8 cellular contexts compared by ENCODE assay signal in the genomic region with DNA sequence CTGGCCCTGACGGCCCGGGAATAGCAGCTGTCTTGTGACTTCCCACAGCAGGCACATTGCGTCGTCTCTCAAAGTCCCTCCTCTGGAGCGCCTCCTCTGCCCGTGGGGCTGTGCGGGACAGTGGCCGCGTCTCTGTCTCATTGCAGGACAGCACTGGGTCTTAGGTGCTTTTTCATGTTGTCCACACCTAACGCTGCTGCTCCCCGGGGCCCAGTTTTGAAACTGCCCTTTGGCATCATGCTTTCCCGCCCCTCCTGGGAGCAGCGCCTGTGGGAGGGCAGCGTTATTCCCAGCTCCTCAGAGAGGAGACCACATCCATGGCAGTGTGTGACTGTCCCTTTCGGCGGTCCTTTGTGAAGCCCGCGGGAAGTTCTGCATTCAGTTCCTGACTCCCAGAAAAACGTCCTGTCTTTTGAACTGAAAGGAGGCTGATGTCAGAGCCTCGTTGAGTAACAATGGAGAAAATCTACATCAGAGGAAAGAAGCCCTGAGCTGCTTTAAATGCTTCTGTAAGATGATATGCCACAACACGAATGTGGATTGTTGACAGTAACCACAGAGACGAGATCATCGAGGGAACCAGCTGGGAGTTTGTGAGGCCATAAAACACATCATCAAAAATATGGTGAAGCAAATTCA.
DNase-seq lines count a peak whose midpoint lies in the region; TF ChIP-seq lines count a peak whose summit lies in the region.

No MANE protein-coding gene starts in this region.

- H3K9me3 ChIP-seq in neural cell (ENCODE audit: low read length), result peaks cover 6% of the 10 kb centered on the region
- peaks cover 0 to 10% (median 0%) of the 10 kb centered on the region in 3 donors for H3K9me3 ChIP-seq in esophagus squamous epithelium

- no peak for TF ChIP-seq RAD21 in neural cell (conservative IDR thresholded peaks at IDR 0.05)

- TF ChIP-seq CTCF in neural cell (IDR thresholded peaks at IDR 0.05; ENCODE audit: poor library complexity, severe bottlenecking) (no peak), GM10266 (IDR thresholded peaks at IDR 0.05; ENCODE audit: control insufficient read depth, insufficient read depth, low read depth, missing control alignments) (no peak), esophagus squamous epithelium (IDR thresholded peaks at IDR 0.05) (no peak)

- peaks cover 16% of the 10 kb centered on the region for H3K4me1 Mint-ChIP-seq in activated T-helper 2 cell treated with anti-CD3 and anti-CD28 coated beads, Interferon-gamma antibody, Interleukin-2, Interleukin-4, amounts not matched to agents 10 μg/mL and 5 μg/mL and 100 μg/mL, durations not matched to agents 14 hours and 24 hours and 36 hours (ENCODE audit: low read depth)

- no peaks in the 10 kb centered on the region for H3K79me2 ChIP-seq in neural cell (replicated peaks; ENCODE audit: insufficient read depth, low read length)

- no peaks in the 10 kb centered on the region for H4K20me1 ChIP-seq in neural cell (ENCODE audit: insufficient read depth)

- peak overlapping the region; percentile 21 for H2AFZ ChIP-seq in neural cell (ENCODE audit: low read depth, low read length)

- TF ChIP-seq POLR2A in esophagus squamous epithelium (IDR thresholded peaks at IDR 0.05), result no peak

- H3K36me3 ChIP-seq in neural cell (ENCODE audit: insufficient read depth, low read length) (no peaks in the 10 kb centered on the region), esophagus squamous epithelium (peaks cover 0 to 14% (median 0%) of the 10 kb centered on the region in 3 donors)

- H3K9me3 Mint-ChIP-seq in activated T-helper 2 cell treated with anti-CD3 and anti-CD28 coated beads, Interferon-gamma antibody, Interleukin-2, Interleukin-4, amounts not matched to agents 10 μg/mL and 5 μg/mL and 100 μg/mL, durations not matched to agents 14 hours and 24 hours and 36 hours, result peaks cover 11% of the 10 kb centered on the region

- 23 to 41% methylated on average over 7 to 14 of the region's 23 CpGs for WGBS in esophagus squamous epithelium, 2 donors

- H3K4me2 ChIP-seq in neural cell (ENCODE audit: low read length), result no peak overlapping the region

- peaks cover 0 to 19% (median 4%) of the 10 kb centered on the region in 3 donors for H3K4me1 ChIP-seq in esophagus squamous epithelium

- peak; percentile 72 for DNase-seq in GM04503 (ENCODE audit: low read depth)
- peak; percentile 66 to 71 for DNase-seq in NCI-H526 (lab: John Stamatoyannopoulos, UW)
- peak; percentile 72 for DNase-seq in fibroblast of gingiva (ENCODE audit: low read depth)
- DNase-seq in effector CD4-positive, alpha-beta T cell, result no peak
- no peak for DNase-seq in GM10266 (ENCODE audit: extremely low spot score)
- DNase-seq in activated T-helper 2 cell treated with anti-CD3 and anti-CD28 coated beads, Interferon-gamma antibody, Interleukin-2, Interleukin-4, amounts not matched to agents 10 μg/mL and 5 μg/mL and 100 μg/mL, durations not matched to agents 14 hours and 24 hours and 36 hours (ENCODE audit: low spot score), result no peak
- no peak for DNase-seq in esophagus squamous epithelium (lab: John Stamatoyannopoulos, UW)

- TF ChIP-seq EP300 in neural cell (conservative IDR thresholded peaks at IDR 0.05; ENCODE audit: poor library complexity, severe bottlenecking), result no peak

- no peaks in the 10 kb centered on the region for H3K27me3 ChIP-seq in neural cell (ENCODE audit: insufficient read depth, low read depth, low read length)
- H3K27me3 ChIP-seq in esophagus squamous epithelium, result peaks cover 0 to 15% (median 0%) of the 10 kb centered on the region in 4 donors

- H3K27me3 Mint-ChIP-seq in activated T-helper 2 cell treated with anti-CD3 and anti-CD28 coated beads, Interferon-gamma antibody, Interleukin-2, Interleukin-4, amounts not matched to agents 10 μg/mL and 5 μg/mL and 100 μg/mL, durations not matched to agents 14 hours and 24 hours and 36 hours (ENCODE audit: low read depth), result no peaks in the 10 kb centered on the region

- intact Hi-C loops in activated T-helper 2 cell treated with anti-CD3 and anti-CD28 coated beads, Interferon-gamma antibody, Interleukin-2, Interleukin-4, amounts not matched to agents 10 μg/mL and 5 μg/mL and 100 μg/mL, durations not matched to agents 14 hours and 24 hours and 36 hours (cut with micrococcal nuclease), result loop anchor here (5.0 kb wide), 1 partner anchor 283 kb away; a partner anchor contains a TSS
- intact Hi-C loops in esophagus squamous epithelium (cut with DNase I), result no loop called here

- H3K27ac Mint-ChIP-seq in activated T-helper 2 cell treated with anti-CD3 and anti-CD28 coated beads, Interferon-gamma antibody, Interleukin-2, Interleukin-4, amounts not matched to agents 10 μg/mL and 5 μg/mL and 100 μg/mL, durations not matched to agents 14 hours and 24 hours and 36 hours, result no peak overlapping the region

- H3K4me3 ChIP-seq in neural cell (ENCODE audit: low read length), result peak overlapping the region; percentile 23
- H3K4me3 ChIP-seq in esophagus squamous epithelium, result peak overlapping the region in 1 of 4 donors; percentile 4

- no peaks in the 10 kb centered on the region for H3F3A ChIP-seq in neural cell (ENCODE audit: insufficient read depth, low read length, poor library complexity, severe bottlenecking)

- H3K27ac ChIP-seq in neural cell (ENCODE audit: low read length), result no peak overlapping the region
- no peak overlapping the region for H3K27ac ChIP-seq in esophagus squamous epithelium

- H3K4me3 Mint-ChIP-seq in activated T-helper 2 cell treated with anti-CD3 and anti-CD28 coated beads, Interferon-gamma antibody, Interleukin-2, Interleukin-4, amounts not matched to agents 10 μg/mL and 5 μg/mL and 100 μg/mL, durations not matched to agents 14 hours and 24 hours and 36 hours (ENCODE audit: low read depth), result no peak overlapping the region

- peaks cover 40% of the 10 kb centered on the region for H3K36me3 Mint-ChIP-seq in activated T-helper 2 cell treated with anti-CD3 and anti-CD28 coated beads, Interferon-gamma antibody, Interleukin-2, Interleukin-4, amounts not matched to agents 10 μg/mL and 5 μg/mL and 100 μg/mL, durations not matched to agents 14 hours and 24 hours and 36 hours (ENCODE audit: low read depth)

- no peaks in the 10 kb centered on the region for H3K9me2 ChIP-seq in neural cell (ENCODE audit: insufficient read depth, low read length)

- peak overlapping the region; percentile 1 for H3K9ac ChIP-seq in neural cell (ENCODE audit: low read length)

TF ChIP-seq in neural cell, 6 proteins besides CTCF, POLR2A, EP300 and RAD21:
- TF ChIP-seq POLR2AphosphoS5 (IDR thresholded peaks at IDR 0.05), result no peak
- TF ChIP-seq MXI1 (conservative IDR thresholded peaks at IDR 0.05; ENCODE audit: poor library complexity, severe bottlenecking), result no peak
- no peak for TF ChIP-seq TAF1 (IDR thresholded peaks at IDR 0.05; ENCODE audit: low read depth)
- no peak for TF ChIP-seq SMC3 (conservative IDR thresholded peaks at IDR 0.05; ENCODE audit: poor library complexity)
- no peak for TF ChIP-seq EZH2 (IDR thresholded peaks at IDR 0.05; ENCODE audit: borderline replicate concordance, insufficient read depth, low read length, poor library complexity, severe bottlenecking)

Comparison
In these comparisons a context has a peak if more than half of its experiments do, and no peak if none do; other contexts are left out.
1. DNase-seq: peak in GM04503 (single experiment), NCI-H526 (2 of 2) and fibroblast of gingiva (single experiment); none in effector CD4-positive, alpha-beta T cell (single experiment), GM10266 (single experiment), activated T-helper 2 cell treated with anti-CD3 and anti-CD28 coated beads, Interferon-gamma antibody, Interleukin-2, Interleukin-4, amounts not matched to agents 10 μg/mL and 5 μg/mL and 100 μg/mL, durations not matched to agents 14 hours and 24 hours and 36 hours (single experiment) and esophagus squamous epithelium (single experiment).